ENCODE assay signal across 14 cellular contexts in genomic region chr18:5175378-5175777, GRCh38. TPM values are rescaled to one million over a fixed set of nuclear protein-coding genes. Genes with fewer than 3 reads are reported as not detected.
DNase-seq lines count a peak whose midpoint lies in the region; ATAC-seq and TF ChIP-seq lines count a peak whose summit lies in the region.
"Had no signal": no experiment of that assay in that cellular context is flagged by ENCODE, and none has a peak within 500 bp of the region (broad histone marks: within the 10 kb centered on the region; RNA-seq: fewer than 3 reads in every experiment).

No MANE protein-coding gene starts in this region.

- no peak overlapping the region for H3K27ac Mint-ChIP-seq in T-helper 17 cell

- no peaks in the 10 kb centered on the region for H3K36me3 Mint-ChIP-seq in T-helper 17 cell (ENCODE audit: low read depth)

- WGBS in ovary, 3 donors: 62 to 75% (median 71%) methylated on average over 5 of the region's 5 CpGs

- no peaks in the 10 kb centered on the region for H3K4me1 Mint-ChIP-seq in T-helper 17 cell

- H3K36me3 ChIP-seq in ovary: no peaks in the 10 kb centered on the region
- H3K36me3 ChIP-seq: thoracic aorta had no signal

- TF ChIP-seq EP300 in ovary (IDR thresholded peaks at IDR 0.05): no peak

- no peak for TF ChIP-seq CTCF in ovary (IDR thresholded peaks at IDR 0.05)

- no peaks in the 10 kb centered on the region for H3K27me3 ChIP-seq in ovary

- H3K27ac ChIP-seq in ovary: no peak overlapping the region
- H3K27ac ChIP-seq: C4-2B, thoracic aorta had no signal

- H3K9me3 ChIP-seq in T-helper 17 cell (ENCODE audit: control insufficient read depth, low read length, poor library complexity, severe bottlenecking): no peaks in the 10 kb centered on the region
- H3K9me3 ChIP-seq in ovary: no peaks in the 10 kb centered on the region
- H3K9me3 ChIP-seq: thoracic aorta had no signal

- H3K4me1 ChIP-seq in ovary (ENCODE audit: insufficient read depth): no peaks in the 10 kb centered on the region

- no peak for TF ChIP-seq POLR2A in ovary (IDR thresholded peaks at IDR 0.05)

- H3K27me3 Mint-ChIP-seq in T-helper 17 cell: peaks cover 17% of the 10 kb centered on the region

- intact Hi-C loops in ovary (cut with DNase I): no loop called here

- peak; percentile 60 for ATAC-seq in GM18517 (IDR thresholded peaks at IDR 0.05; ENCODE audit: unreplicated experiment)
- peak; percentile 56 for ATAC-seq in GM21717 (IDR thresholded peaks at IDR 0.05; ENCODE audit: unreplicated experiment)
- peak; percentile 79 for ATAC-seq in HG03378 (IDR thresholded peaks at IDR 0.05; ENCODE audit: unreplicated experiment)
- peak; percentile 28 for ATAC-seq in T-helper 17 cell

- DNase-seq in T-helper 17 cell (no peak), NCI-H1436 (lab: John Stamatoyannopoulos, UW) (no peak), NCI-H2029 treated with DMSO at 0.1 percent for 48 hours (lab: John Stamatoyannopoulos, UW) (no peak), ovary (no peak)
- DNase-seq in activated naive CD4-positive, alpha-beta T cell treated with anti-CD3 and anti-CD28 coated beads, Interleukin-2, amount 50 U/mL, for 16 hours: no peak
- DNase-seq: activated CD4-positive, CD25-positive, alpha-beta regulatory T cell treated with anti-CD3 and anti-CD28 coated beads, Interleukin-2, amount 50 U/mL, for 72 hours; activated effector memory CD4-positive, alpha-beta T cell treated with Interleukin-2 at 50 U/mL for 16 hours; NCI-H1048 had no signal

- no peak overlapping the region for H3K4me3 ChIP-seq in ovary
- H3K4me3 ChIP-seq: thoracic aorta had no signal

- H3K4me3 Mint-ChIP-seq in T-helper 17 cell: no peak overlapping the region

RNA-seq across cellular contexts. Expression of gene AKAIN1, which starts 21.7 kb away (rescaled TPM):
- total RNA-seq in T-helper 17 cell (not detected), ovary (not detected)
- not detected for polyA plus RNA-seq in ovary
- total RNA-seq: omental fat pad, thoracic aorta had no signal

Comparison
In these comparisons a context has a peak if more than half of its experiments do, and no peak if none do; other contexts are left out.
1. ATAC-seq: peak in every context shown above with its lines; median percentile 79 in HG03378; 60 in GM18517; 56 in GM21717; 28 in T-helper 17 cell.